15 cellular contexts compared by ENCODE assay signal in the genomic region with DNA sequence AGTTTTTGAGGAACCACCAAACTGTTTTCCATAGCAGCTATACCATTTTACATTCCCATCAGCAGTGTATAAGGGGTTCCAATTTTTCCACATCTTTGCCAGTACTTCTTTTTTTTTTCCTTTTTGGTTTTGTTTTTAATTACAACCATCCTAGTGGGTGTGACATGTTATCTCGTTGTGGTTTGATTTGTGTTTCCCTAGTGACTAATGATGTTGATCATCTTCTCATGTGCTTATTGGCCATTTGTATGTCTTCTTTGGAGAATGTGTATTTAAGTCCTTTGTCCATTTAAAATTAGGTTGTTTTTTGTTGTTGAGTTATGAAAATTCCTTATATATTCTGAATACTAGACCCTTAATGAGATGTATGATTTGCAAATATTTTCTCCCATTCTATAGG. TPM values are rescaled to one million over a fixed set of nuclear protein-coding genes. Genes with fewer than 3 reads are reported as not detected.
DNase-seq lines count a peak whose midpoint lies in the region; ATAC-seq, FAIRE-seq and TF ChIP-seq lines count a peak whose summit lies in the region.
"Had no signal": no experiment of that assay in that cellular context is flagged by ENCODE, and none has a peak within 500 bp of the region (broad histone marks: within the 10 kb centered on the region; RNA-seq: fewer than 3 reads in every experiment).

No MANE protein-coding gene starts in this region.

- FAIRE-seq in K562 (lab: Jason Lieb, UNC), result peak; percentile 15
- FAIRE-seq: G401.6 had no signal

- no peak for DNase-seq in CD4-positive, alpha-beta T cell
- peak; percentile 47 for DNase-seq in Jurkat, Clone E6-1 (ENCODE audit: low read depth, low spot score)
- DNase-seq in K562 (ENCODE audit: extremely low read depth in 1 of 4, low spot score in 3 of 4), result no peak
- DNase-seq in memory B cell (ENCODE audit: low spot score in 2 of 2), result no peak
- DNase-seq in effector CD4-positive, alpha-beta T cell, result no peak
- no peak for DNase-seq in stimulated activated CD4-positive, alpha-beta T cell treated with anti-CD3 and anti-CD28 coated beads, Interleukin-4, amount 100 ng/mL, for 4 hours
- no peak for DNase-seq in activated CD4-positive, alpha-beta T cell treated with anti-CD3 and anti-CD28 coated beads, Interleukin-2, amount 10 ng/mL, durations not matched to agents 24 days and 14 days
- DNase-seq in stimulated activated CD4-positive, alpha-beta T cell treated with anti-CD3 and anti-CD28 coated beads, Interleukin-4, amount 100 ng/mL, for 1 hour, result no peak
- DNase-seq: activated CD4-positive, alpha-beta T cell treated with anti-CD3 and anti-CD28 coated beads for 4 hours; endodermal cell; retina; stimulated activated naive CD4-positive, alpha-beta T cell treated with Interleukin-2 at 50 U/mL for 16 hours had no signal

- no TSS peak for BruUV-seq in K562 (replicated peaks; lab: Mats Ljungman, UMichigan)

- TF ChIP-seq RAD21 in K562 (CRISPR knock-in tag; conservative IDR thresholded peaks at IDR 0.05 in 1 of 2, IDR thresholded peaks at IDR 0.05 in 1 of 2), result no peak

- no peak for TF ChIP-seq EP300 in K562 (IDR thresholded peaks at IDR 0.05; ENCODE audit: low read length)

- H3K4me3 Mint-ChIP-seq in CD4-positive, alpha-beta T cell, result peak overlapping the region; percentile 1
- H3K4me3 Mint-ChIP-seq in memory B cell, result peak overlapping the region; percentile 8
- no peak overlapping the region for H3K4me3 Mint-ChIP-seq in activated CD4-positive, alpha-beta T cell treated with anti-CD3 and anti-CD28 coated beads, Interleukin-2, amount 10 ng/mL, durations not matched to agents 24 days and 14 days
- H3K4me3 Mint-ChIP-seq: endodermal cell, nephron had no signal

- no peaks in the 10 kb centered on the region for H3K9me3 ChIP-seq in CD4-positive, alpha-beta T cell (ENCODE audit: control insufficient read depth, low read length)
- no peaks in the 10 kb centered on the region for H3K9me3 ChIP-seq in K562 (replicated peaks; ENCODE audit: control insufficient read depth, insufficient read depth, low read depth, low read length)
- H3K9me3 ChIP-seq: BLaER1 had no signal

- H3K9ac ChIP-seq in K562 (ENCODE audit: insufficient read depth in 1 of 2, low read depth in 2 of 2, low read length in 2 of 2), result no peak overlapping the region
- H3K9ac ChIP-seq: BLaER1 had no signal

- peak overlapping the region; percentile 46 for H3K27ac Mint-ChIP-seq in CD4-positive, alpha-beta T cell
- peak overlapping the region; percentile 78 for H3K27ac Mint-ChIP-seq in memory B cell
- no peak overlapping the region for H3K27ac Mint-ChIP-seq in activated CD4-positive, alpha-beta T cell treated with anti-CD3 and anti-CD28 coated beads, Interleukin-2, amount 10 ng/mL, durations not matched to agents 24 days and 14 days
- H3K27ac Mint-ChIP-seq: endodermal cell, nephron had no signal

- peaks cover 85% of the 10 kb centered on the region for H3K4me1 Mint-ChIP-seq in CD4-positive, alpha-beta T cell (ENCODE audit: low read depth)
- peaks cover 45% of the 10 kb centered on the region for H3K4me1 Mint-ChIP-seq in memory B cell
- peaks cover 38% of the 10 kb centered on the region for H3K4me1 Mint-ChIP-seq in activated CD4-positive, alpha-beta T cell treated with anti-CD3 and anti-CD28 coated beads, Interleukin-2, amount 10 ng/mL, durations not matched to agents 24 days and 14 days
- H3K4me1 Mint-ChIP-seq: endodermal cell, nephron had no signal

- peaks cover 28% of the 10 kb centered on the region for H3K79me2 ChIP-seq in K562 (ENCODE audit: control insufficient read depth, insufficient read depth, low read length)

- H3K4me1 ChIP-seq in K562 (replicated peaks in 1 of 2; ENCODE audit: control insufficient read depth in 2 of 2, insufficient read depth in 2 of 2, low read length in 2 of 2), result peaks cover 7 to 18% of the 10 kb centered on the region in 2 experiments; a peak in 4 of 5 replicates

- in situ Hi-C loops in K562 (cut with MboI), result no loop called here

- no peaks in the 10 kb centered on the region for H3K9me1 ChIP-seq in K562 (ENCODE audit: control insufficient read depth, insufficient read depth, low read length)

- no peak overlapping the region for H3K27ac ChIP-seq in CD4-positive, alpha-beta T cell (ENCODE audit: low read depth, low read length)
- no peak overlapping the region for H3K27ac ChIP-seq in K562 (ENCODE audit: extremely low read depth, low read depth, low read length)
- H3K27ac ChIP-seq: BLaER1 had no signal

- H3K4me2 ChIP-seq in K562 (ENCODE audit: insufficient read depth, low read length), result no peak overlapping the region
- H3K4me2 ChIP-seq: BLaER1 had no signal

- H3K4me3 ChIP-seq in Jurkat, Clone E6-1 (ENCODE audit: low read length), result no peak overlapping the region
- H3K4me3 ChIP-seq in K562, result no peak overlapping the region
- H3K4me3 ChIP-seq: BLaER1 had no signal

- ATAC-seq in CD4-positive, alpha-beta T cell (ENCODE audit: poor library complexity), result peak; percentile 55
- ATAC-seq in K562 (no peak), memory B cell (ENCODE audit: low read depth) (peak; percentile 86)

- no peak for TF ChIP-seq CTCF in CD4-positive, alpha-beta T cell (IDR thresholded peaks at IDR 0.05)
- no peak for TF ChIP-seq CTCF in K562 (IDR thresholded peaks at IDR 0.05 in 2 of 3, conservative IDR thresholded peaks at IDR 0.05 in 1 of 3; ENCODE audit: insufficient read depth in 2 of 3, low read depth in 1 of 3, low read length in 3 of 3)

- POLR2A ChIA-PET in CD4-positive, alpha-beta T cell (lab: Charles Lee), result interaction anchor here (1.1 kb wide), 1 partner anchor 32 kb away, joined by 4 read pairs; no protein-coding TSS in a partner anchor
- POLR2A ChIA-PET in K562 (lab: Yijun Ruan, JAX), result interaction anchor here (0.6 to 1.4 kb wide), 3 partner anchors 20 to 196 kb away, joined by 3 to 5 read pairs (median 3); no protein-coding TSS in a partner anchor

- WGBS in K562 (ENCODE audit: insufficient coverage, low coverage, missing lambda C conversion rate), result 21% methylated on average over 1 of the region's 1 CpG

- no peaks in the 10 kb centered on the region for H3K27me3 ChIP-seq in CD4-positive, alpha-beta T cell (ENCODE audit: control insufficient read depth, insufficient read depth, low read length)
- no peaks in the 10 kb centered on the region for H3K27me3 ChIP-seq in K562 (ENCODE audit: control insufficient read depth in 2 of 2, insufficient read depth in 2 of 2, low read length in 2 of 2)
- H3K27me3 ChIP-seq: BLaER1 had no signal

- no peaks in the 10 kb centered on the region for H3K27me3 Mint-ChIP-seq in CD4-positive, alpha-beta T cell
- H3K27me3 Mint-ChIP-seq in memory B cell, result no peaks in the 10 kb centered on the region
- no peaks in the 10 kb centered on the region for H3K27me3 Mint-ChIP-seq in activated CD4-positive, alpha-beta T cell treated with anti-CD3 and anti-CD28 coated beads, Interleukin-2, amount 10 ng/mL, durations not matched to agents 24 days and 14 days

- H3K36me3 ChIP-seq in K562 (ENCODE audit: control insufficient read depth, insufficient read depth, low read length), result no peaks in the 10 kb centered on the region
- H3K36me3 ChIP-seq: BLaER1 had no signal

- CTCF ChIA-PET in CD4-positive, alpha-beta T cell (lab: Charles Lee), result no interaction called here
- CTCF ChIA-PET in K562 (lab: Yijun Ruan, JAX; ENCODE audit: low intra/inter-chr PET ratio), result no interaction called here

- no peaks in the 10 kb centered on the region for H3K36me3 Mint-ChIP-seq in CD4-positive, alpha-beta T cell (ENCODE audit: low read depth)
- peaks cover 1% of the 10 kb centered on the region for H3K36me3 Mint-ChIP-seq in memory B cell
- H3K36me3 Mint-ChIP-seq in activated CD4-positive, alpha-beta T cell treated with anti-CD3 and anti-CD28 coated beads, Interleukin-2, amount 10 ng/mL, durations not matched to agents 24 days and 14 days (ENCODE audit: low read depth), result peaks cover 15% of the 10 kb centered on the region

- no peak for TF ChIP-seq POLR2A in K562 (conservative IDR thresholded peaks at IDR 0.05)

- H4K20me1 ChIP-seq in K562 (replicated peaks; ENCODE audit: control insufficient read depth, insufficient read depth, low read length), result peaks cover 9% of the 10 kb centered on the region
- H4K20me1 ChIP-seq: BLaER1 had no signal

- intact Hi-C loops in CD4-positive, alpha-beta T cell (cut with DNase I, micrococcal nuclease), result loop anchor here (5.0 kb wide), 2 partner anchors 32 to 558 kb away; no protein-coding TSS in a partner anchor
- intact Hi-C loops in K562 (cut with micrococcal nuclease), result no loop called here
- intact Hi-C loops in activated CD4-positive, alpha-beta T cell treated with anti-CD3 and anti-CD28 coated beads, Interleukin-2, amount 10 ng/mL, durations not matched to agents 24 days and 14 days (cut with micrococcal nuclease), result no loop called here

- no peaks in the 10 kb centered on the region for H3K9me3 Mint-ChIP-seq in CD4-positive, alpha-beta T cell
- H3K9me3 Mint-ChIP-seq in memory B cell, result no peaks in the 10 kb centered on the region
- H3K9me3 Mint-ChIP-seq in activated CD4-positive, alpha-beta T cell treated with anti-CD3 and anti-CD28 coated beads, Interleukin-2, amount 10 ng/mL, durations not matched to agents 24 days and 14 days, result no peaks in the 10 kb centered on the region
- H3K9me3 Mint-ChIP-seq: endodermal cell, nephron had no signal

- H2AFZ ChIP-seq in K562 (ENCODE audit: low read depth, low read length), result no peak overlapping the region

TF ChIP-seq in K562, 482 proteins besides CTCF, POLR2A, EP300 and RAD21 (continues in another document):
- no peak for TF ChIP-seq ZNF197 (CRISPR knock-in tag; IDR thresholded peaks at IDR 0.05; ENCODE audit: low read depth)

RNA-seq across cellular contexts. Expression of a gene that starts 59.3 kb away (rescaled TPM):
- total RNA-seq in CD4-positive, alpha-beta T cell, result 10 to 100 TPM; 89.0 to 94.9 TPM
- 53.5 TPM for polyA plus RNA-seq in Jurkat, Clone E6-1 (2012; ENCODE audit: insufficient read depth, insufficient read length)
- 148 and 250 TPM in 2 replicates for total RNA-seq in K562 (2011; cell fraction: chromatin; rRNA removed; ENCODE audit: low replicate concordance)
- 183 and 205 TPM in 2 replicates for total RNA-seq in K562 (2011; cell fraction: nucleolus; rRNA removed)
- total RNA-seq in K562 (2011; cell fraction: nucleoplasm; rRNA removed), result 147 and 198 TPM in 2 replicates
- total RNA-seq in K562 (2014; rRNA removed), result 22.1 and 23.9 TPM in 2 replicates
- total RNA-seq in K562 (2014; rRNA removed; fragmentation: Illumina TruSeq; extraction: Trizol), result 25.8 and 28.2 TPM in 2 replicates
- 18.3 and 20.6 TPM in 2 replicates for total RNA-seq in K562 (2015; rRNA removed; fragmentation: Illumina TruSeq; extraction: Trizol)
- 50.4 and 50.5 TPM in 2 replicates for total RNA-seq in K562 (2021)
- 30.2 and 42.1 TPM in 2 replicates for polyA plus RNA-seq in K562 (2011; rRNA removed)
- 32.2 and 32.4 TPM in 2 replicates for polyA plus RNA-seq in K562 (2011; cell fraction: cytosol; rRNA removed)
- polyA plus RNA-seq in K562 (2011; cell fraction: nucleus; rRNA removed), result 47.0 and 55.3 TPM in 2 replicates
- 55.9 and 67.3 TPM in 2 replicates for polyA plus RNA-seq in K562 (2012)
- polyA plus RNA-seq in K562 (2014; fragmentation: Illumina TruSeq; extraction: Trizol), result 38.8 and 39.1 TPM in 2 replicates
- 1 to 10 TPM; 7.7 to 8.0 TPM for polyA plus RNA-seq in K562 (2014; fragmentation: Nextera tagmentation; extraction: Ambion mirVana)
- 22.5 and 24.7 TPM in 2 replicates for polyA plus RNA-seq in K562 (2014; rRNA removed)
- polyA minus RNA-seq in K562 (2011; rRNA and poly(A)+ RNA removed), result 160 and 190 TPM in 2 replicates
- polyA minus RNA-seq in K562 (2011; cell fraction: cytosol; rRNA and poly(A)+ RNA removed), result 46.1 and 63.4 TPM in 2 replicates
- polyA minus RNA-seq in K562 (2011; cell fraction: nucleus; rRNA and poly(A)+ RNA removed), result 30.4 and 55.1 TPM in 2 replicates
- 60.6 and 63.4 TPM in 2 replicates for total RNA-seq in activated CD4-positive, alpha-beta T cell treated with anti-CD3 and anti-CD28 coated beads, Interleukin-2, amount 10 ng/mL, durations not matched to agents 24 days and 14 days

Comparison
In these comparisons a context has a peak if more than half of its experiments do, and no peak if none do; other contexts are left out.
1. intact Hi-C loops: an anchor here in CD4-positive, alpha-beta T cell (5.0 kb wide); none called in K562 and activated CD4-positive, alpha-beta T cell treated with anti-CD3 and anti-CD28 coated beads, Interleukin-2, amount 10 ng/mL, durations not matched to agents 24 days and 14 days.